In genomic region chr13:101892296-101892695, GRCh38 we compare ENCODE assay signal across 19 cellular contexts.
"Had no signal": no experiment of that assay in that cellular context is flagged by ENCODE, and none has a peak within 500 bp of the region (broad histone marks: within the 10 kb centered on the region; RNA-seq: fewer than 3 reads in every experiment).

No MANE protein-coding gene starts in this region.

- H3K9me3 Mint-ChIP-seq: nephron had no signal

- H3K27ac Mint-ChIP-seq: immature natural killer cell, naive B cell, nephron had no signal

- H3K4me1 ChIP-seq: colonic mucosa, foreskin keratinocyte, parathyroid adenoma, prostate gland, sigmoid colon, stomach, transverse colon had no signal

- H3K9ac ChIP-seq: parathyroid adenoma had no signal

- H3K27ac ChIP-seq: colonic mucosa, foreskin keratinocyte, parathyroid adenoma, prostate gland, sigmoid colon, skin epidermis, stomach, thoracic aorta, transverse colon had no signal

- H3K4me1 Mint-ChIP-seq: immature natural killer cell, naive B cell, nephron had no signal

- ATAC-seq: foreskin keratinocyte, left colon had no signal

- H3K4me3 Mint-ChIP-seq: immature natural killer cell, naive B cell, nephron had no signal

- H3K36me3 Mint-ChIP-seq: immature natural killer cell, naive B cell had no signal

- H3K9me3 ChIP-seq: colonic mucosa, prostate gland, sigmoid colon, stomach, thoracic aorta, transverse colon had no signal

- H3K4me3 ChIP-seq: colonic mucosa, prostate gland, sigmoid colon, skin epidermis, stomach, thoracic aorta, transverse colon had no signal

- H3K36me3 ChIP-seq: colonic mucosa, prostate gland, sigmoid colon, stomach, thoracic aorta, transverse colon had no signal

- DNase-seq: colonic mucosa; dermis blood vessel endothelial cell; erythroblast; foreskin keratinocyte; immature natural killer cell; left colon; mesendoderm; naive B cell; retina; sigmoid colon; stimulated activated naive CD4-positive, alpha-beta T cell; stomach; substantia nigra; transverse colon had no signal

- H3K27me3 ChIP-seq: colonic mucosa, foreskin keratinocyte, sigmoid colon, stomach, transverse colon had no signal
